ENCODE assay signal across 1 cellular context in the genomic region with DNA sequence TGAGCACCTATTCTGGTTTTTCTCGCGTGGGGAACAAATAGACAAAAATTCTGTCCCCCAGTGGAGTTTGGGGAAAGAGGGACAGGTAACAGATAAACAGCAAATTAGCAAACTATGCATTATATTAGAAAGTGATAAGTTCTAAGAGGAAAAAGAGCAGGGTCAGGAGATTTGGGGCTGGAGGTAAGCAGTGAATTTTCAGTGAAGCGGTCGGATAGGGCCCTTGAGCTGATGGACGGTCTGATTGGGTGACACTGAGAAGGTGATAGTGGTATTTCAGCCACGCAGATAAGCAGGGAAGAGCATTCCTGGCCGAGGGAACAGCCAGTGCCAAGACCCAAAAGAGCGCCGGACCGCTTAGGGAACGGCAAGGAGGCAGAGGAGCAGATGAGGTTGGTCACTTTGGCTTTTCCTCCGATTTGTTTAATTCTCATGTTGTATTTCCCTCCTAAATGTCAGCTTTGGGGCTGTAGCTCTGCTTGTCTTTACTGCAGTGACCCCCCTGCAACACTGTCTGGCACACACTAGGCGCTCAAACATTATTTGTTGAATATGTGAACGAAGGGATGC.
TF ChIP-seq lines count a peak whose summit lies in the region.

No MANE protein-coding gene starts in this region.

TF ChIP-seq in H1, 55 proteins besides CTCF, POLR2A, EP300 and RAD21 (continued from another document):
- TF ChIP-seq, protein P1, sequence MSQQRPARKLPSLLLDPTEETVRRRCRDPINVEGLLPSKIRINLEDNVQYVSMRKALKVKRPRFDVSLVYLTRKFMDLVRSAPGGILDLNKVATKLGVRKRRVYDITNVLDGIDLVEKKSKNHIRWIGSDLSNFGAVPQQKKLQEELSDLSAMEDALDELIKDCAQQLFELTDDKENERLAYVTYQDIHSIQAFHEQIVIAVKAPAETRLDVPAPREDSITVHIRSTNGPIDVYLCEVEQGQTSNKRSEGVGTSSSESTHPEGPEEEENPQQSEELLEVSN (IDR thresholded peaks at IDR 0.05): no peak
- TF ChIP-seq MAFK (IDR thresholded peaks at IDR 0.05; ENCODE audit: low read depth, low read length): no peak
- TF ChIP-seq HDAC6 (IDR thresholded peaks at IDR 0.05; ENCODE audit: low read depth, low read length): no peak
- no peak for TF ChIP-seq GABPA (IDR thresholded peaks at IDR 0.05; ENCODE audit: borderline replicate concordance, insufficient read depth, low read length)
- 0 out of 2 replicates have a peak, but pooled peaks have one; percentile 14 for TF ChIP-seq RBBP5 (IDR thresholded peaks at IDR 0.05; ENCODE audit: borderline replicate concordance, low read depth, low read length)
- TF ChIP-seq SUZ12 (IDR thresholded peaks at IDR 0.05; ENCODE audit: low read length): peak; percentile 47; the same call in 1 of the 2 replicates
- peak; percentile 4 for TF ChIP-seq ASH2L (IDR thresholded peaks at IDR 0.05; ENCODE audit: low read length)
